ENCODE assay signal across 22 cellular contexts in the genomic region with DNA sequence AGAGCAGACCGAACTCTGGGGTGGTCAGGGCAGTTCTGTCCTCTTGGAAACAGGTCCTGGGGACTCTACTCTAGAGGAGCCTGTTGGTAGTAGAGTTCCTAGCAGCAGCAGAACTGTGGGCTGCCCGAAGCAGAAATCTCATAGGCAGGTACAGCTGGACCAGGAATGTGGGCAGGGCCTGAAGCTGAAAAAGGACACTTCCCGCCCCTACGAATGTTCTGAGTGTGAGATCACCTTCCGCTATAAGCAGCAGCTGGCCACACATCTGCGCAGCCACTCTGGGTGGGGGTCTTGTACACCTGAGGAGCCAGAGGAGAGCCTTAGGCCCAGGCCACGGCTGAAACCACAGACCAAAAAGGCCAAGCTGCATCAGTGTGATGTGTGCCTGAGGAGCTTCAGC.
"Had no signal": no experiment of that assay in that cellular context is flagged by ENCODE, and none has a peak within 500 bp of the region (broad histone marks: within the 10 kb centered on the region; RNA-seq: fewer than 3 reads in every experiment).

No MANE protein-coding gene starts in this region.

- H3K9me3 Mint-ChIP-seq: dendritic cell treated with granulocyte-macrophage colony-stimulating factor and Interleukin-4, amounts not matched to agents 40 ng/mL and 50 ng/mL, for 4 days; effector memory CD8-positive, alpha-beta T cell; immature natural killer cell; memory B cell; naive B cell; nephron; type B pancreatic cell had no signal

- H3K27ac Mint-ChIP-seq: dendritic cell treated with granulocyte-macrophage colony-stimulating factor and Interleukin-4, amounts not matched to agents 40 ng/mL and 50 ng/mL, for 4 days; effector memory CD8-positive, alpha-beta T cell; immature natural killer cell; memory B cell; naive B cell; nephron; type B pancreatic cell had no signal

- H3K4me3 Mint-ChIP-seq: dendritic cell treated with granulocyte-macrophage colony-stimulating factor and Interleukin-4, amounts not matched to agents 40 ng/mL and 50 ng/mL, for 4 days; effector memory CD8-positive, alpha-beta T cell; immature natural killer cell; memory B cell; naive B cell; nephron; type B pancreatic cell had no signal

- H3K4me3 ChIP-seq: esophagus squamous epithelium, gastroesophageal sphincter, left ventricle myocardium inferior, lower lobe of right lung, right atrium auricular region, sigmoid colon, skin epidermis, vagina had no signal

- H3K4me1 ChIP-seq: gastroesophageal sphincter, left ventricle myocardium inferior, lower lobe of right lung, right atrium auricular region, sigmoid colon, vagina had no signal

- DNase-seq: effector memory CD8-positive, alpha-beta T cell; esophagus squamous epithelium; foreskin fibroblast; glutamatergic neuron; immature natural killer cell; kidney; left cardiac atrium; left ventricle myocardium inferior; lower lobe of right lung; naive B cell; sigmoid colon; stimulated activated CD4-positive, alpha-beta T cell treated with anti-CD3 and anti-CD28 coated beads, Interleukin-12 subunit alpha, Interleukin-12 subunit beta, amount 100 ng/mL, for 4 hours; stimulated activated naive CD4-positive, alpha-beta T cell treated with Interleukin-2 at 50 U/mL for 16 hours had no signal

- H3K4me1 Mint-ChIP-seq: nephron had no signal

- H3K27me3 ChIP-seq: esophagus squamous epithelium, gastroesophageal sphincter, right atrium auricular region, sigmoid colon, vagina had no signal

- H3K27me3 Mint-ChIP-seq: dendritic cell treated with granulocyte-macrophage colony-stimulating factor and Interleukin-4, amounts not matched to agents 40 ng/mL and 50 ng/mL, for 4 days; effector memory CD8-positive, alpha-beta T cell; memory B cell; naive B cell; type B pancreatic cell had no signal

- H3K27ac ChIP-seq: epithelial cell of prostate, esophagus squamous epithelium, gastroesophageal sphincter, left ventricle myocardium inferior, lower lobe of right lung, right atrium auricular region, sigmoid colon, skin epidermis, vagina had no signal
